Comparison of ENCODE assay signal across 9 cellular contexts in the genomic region with DNA sequence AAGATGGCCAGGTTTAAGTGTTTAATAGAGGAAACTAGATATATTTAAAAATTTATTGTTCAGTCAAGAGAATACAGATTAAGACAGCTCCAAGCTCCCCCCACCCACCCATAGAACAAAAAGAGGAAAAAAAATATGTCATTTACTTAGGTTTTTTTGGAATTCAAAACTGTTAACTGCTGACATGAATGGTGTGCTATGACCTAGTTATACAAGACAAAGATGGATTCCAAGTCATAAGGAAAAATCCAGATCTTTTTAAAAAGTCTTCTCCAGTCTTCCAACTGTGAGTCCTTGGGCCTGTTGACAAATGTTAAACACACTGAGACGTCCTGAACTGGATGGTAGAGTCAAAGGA. TPM values are rescaled to one million over a fixed set of nuclear protein-coding genes. Genes with fewer than 3 reads are reported as not detected.
DNase-seq lines count a peak whose midpoint lies in the region; ATAC-seq and TF ChIP-seq lines count a peak whose summit lies in the region.
"Had no signal": no experiment of that assay in that cellular context is flagged by ENCODE, and none has a peak within 500 bp of the region (broad histone marks: within the 10 kb centered on the region; RNA-seq: fewer than 3 reads in every experiment).

No MANE protein-coding gene starts in this region.

- peak overlapping the region; percentile 95 to 100 for H3K4me3 Mint-ChIP-seq in activated T-cell treated with anti-CD3 and anti-CD28 coated beads, Interleukin-2, amount 50 U/mL, for 72 hours

- peaks cover 38% of the 10 kb centered on the region for H3K4me1 Mint-ChIP-seq in activated T-cell treated with anti-CD3 and anti-CD28 coated beads, Interleukin-2, amount 50 U/mL, for 72 hours (ENCODE audit: low read depth)

- no peak for DNase-seq in activated T-cell treated with anti-CD3 and anti-CD28 coated beads, Interleukin-2, amount 50 U/mL, for 72 hours
- DNase-seq in activated T-cell treated with anti-CD3 and anti-CD28 coated beads for 4 hours, result no peak
- no peak for DNase-seq in ascending aorta (ENCODE audit: low spot score in 2 of 2)
- DNase-seq in lower leg skin (ENCODE audit: low spot score in 2 of 2), result no peak
- DNase-seq in transverse colon, result no peak
- no peak for DNase-seq in NCI-H1417 (lab: John Stamatoyannopoulos, UW)
- DNase-seq in epidermal melanocyte (ENCODE audit: insufficient read length, low spot score), result no peak
- DNase-seq in activated CD4-positive, alpha-beta T cell treated with anti-CD3 and anti-CD28 coated beads, Interleukin-2, amount 50 U/mL, for 4 hours, result no peak

- no peak for TF ChIP-seq EP300 in transverse colon (IDR thresholded peaks at IDR 0.05; ENCODE audit: low read depth)

- H3K4me1 ChIP-seq in ascending aorta, result peaks cover 7 to 34% of the 10 kb centered on the region in 2 donors
- peaks cover 32 to 47% (median 41%) of the 10 kb centered on the region in 4 donors for H3K4me1 ChIP-seq in transverse colon

- peak overlapping the region; percentile 98 for H3K27ac Mint-ChIP-seq in activated T-cell treated with anti-CD3 and anti-CD28 coated beads, Interleukin-2, amount 50 U/mL, for 72 hours

- H3K36me3 Mint-ChIP-seq in activated T-cell treated with anti-CD3 and anti-CD28 coated beads, Interleukin-2, amount 50 U/mL, for 72 hours (ENCODE audit: insufficient read depth in 2 of 2), result peaks cover 30 to 37% of the 10 kb centered on the region in 2 donors

- H3K27ac ChIP-seq in ascending aorta (peak overlapping the region; percentile 100), transverse colon (peak overlapping the region; percentile 100)

- peak overlapping the region; percentile 94 to 98 for H3K4me3 ChIP-seq in ascending aorta
- peak overlapping the region; percentile 52 for H3K4me3 ChIP-seq in lower leg skin (ENCODE audit: low read depth, poor library complexity, severe bottlenecking)
- H3K4me3 ChIP-seq in transverse colon, result peak overlapping the region; percentile 75 to 84 (median 79)

- H3K27me3 Mint-ChIP-seq in activated T-cell treated with anti-CD3 and anti-CD28 coated beads, Interleukin-2, amount 50 U/mL, for 72 hours (ENCODE audit: low read depth), result no peaks in the 10 kb centered on the region

- H3K36me3 ChIP-seq in ascending aorta (no peaks in the 10 kb centered on the region), transverse colon (no peaks in the 10 kb centered on the region)

- no peaks in the 10 kb centered on the region for H3K9me3 Mint-ChIP-seq in activated T-cell treated with anti-CD3 and anti-CD28 coated beads, Interleukin-2, amount 50 U/mL, for 72 hours

- no peak for TF ChIP-seq POLR2A in lower leg skin (IDR thresholded peaks at IDR 0.05)
- no peak for TF ChIP-seq POLR2A in transverse colon (IDR thresholded peaks at IDR 0.05)

- no peaks in the 10 kb centered on the region for H3K27me3 ChIP-seq in ascending aorta
- no peaks in the 10 kb centered on the region for H3K27me3 ChIP-seq in transverse colon

- TF ChIP-seq CTCF in ascending aorta (IDR thresholded peaks at IDR 0.05) (no peak), lower leg skin (IDR thresholded peaks at IDR 0.05) (no peak), transverse colon (IDR thresholded peaks at IDR 0.05) (no peak)

- WGBS in lower leg skin, 2 donors, result 0% methylated on average over 1 of the region's 1 CpG
- 0% methylated on average over 1 of the region's 1 CpG for WGBS in transverse colon (ENCODE audit: low coverage in 1 of 2), 2 donors

- ATAC-seq in activated T-cell treated with anti-CD3 and anti-CD28 coated beads, Interleukin-2, amount 50 U/mL, for 72 hours (replicated peaks in 1 of 2), result no peak

- H3K9me3 ChIP-seq in ascending aorta, result no peaks in the 10 kb centered on the region
- no peaks in the 10 kb centered on the region for H3K9me3 ChIP-seq in transverse colon

- intact Hi-C loops in ascending aorta (cut with DNase I) (loop anchor here (5.0 kb wide), 2 partner anchors 175 to 220 kb away; a partner anchor contains a TSS), lower leg skin (cut with DNase I; ENCODE audit: low total_unique reads) (no loop called here), transverse colon (cut with DNase I; ENCODE audit: low total_unique reads) (no loop called here)

- in situ Hi-C loops in transverse colon (cut with MboI; ENCODE audit: low pct_ligation_motif_present in 1 of 4, low pct_unique_long_range_greater_than_20kb in 1 of 4, low sequenced_read_pairs in 3 of 4), result no loop called here

RNA-seq across cellular contexts. Expression of a gene that starts 1.3 kb away (rescaled TPM):
- 10 to 100 TPM; 20.3 to 21.2 TPM for total RNA-seq in activated T-cell treated with anti-CD3 and anti-CD28 coated beads, Interleukin-2, amount 50 U/mL, for 72 hours
- total RNA-seq in ascending aorta, result 22.7 TPM
- total RNA-seq in lower leg skin, result 10 to 100 TPM; 10.1 to 15.0 (median 11.6) TPM
- 10 to 100 TPM; 13.4 to 39.6 (median 15.2) TPM for total RNA-seq in transverse colon

RNA-seq across cellular contexts. Expression of a gene that starts 9.0 kb away (rescaled TPM):
- total RNA-seq in activated T-cell treated with anti-CD3 and anti-CD28 coated beads, Interleukin-2, amount 50 U/mL, for 72 hours, result 100 to 1,000 TPM; 154 to 165 TPM
- 1.9 TPM for total RNA-seq in ascending aorta
- 10 to 100 TPM in 2 of 4 donors, 1 to 10 TPM in 2; 5.4 to 24.1 (median 9.9) TPM for total RNA-seq in lower leg skin
- total RNA-seq in transverse colon, result 100 to 1,000 TPM in 3 of 4 donors, 10 to 100 TPM in 1; 14.9 to 251 (median 150) TPM

RNA-seq across cellular contexts. Expression of a gene that starts 56.2 kb away (rescaled TPM):
- not detected for total RNA-seq in activated T-cell treated with anti-CD3 and anti-CD28 coated beads, Interleukin-2, amount 50 U/mL, for 72 hours
- 0.96 TPM for total RNA-seq in ascending aorta
- not detected for total RNA-seq in lower leg skin
- total RNA-seq in transverse colon, result under 1 TPM in 1 of 4 donors, not detected in 3; 0.41 TPM
- total RNA-seq: RPMI7951 had no signal
